ENCODE assay signal across 9 cellular contexts in genomic region chr19:45526143-45526542, GRCh38. TPM values are rescaled to one million over a fixed set of nuclear protein-coding genes. Genes with fewer than 3 reads are reported as not detected.
DNase-seq lines count a peak whose midpoint lies in the region; ATAC-seq lines count a peak whose summit lies in the region.
"Had no signal": no experiment of that assay in that cellular context is flagged by ENCODE, and none has a peak within 500 bp of the region (broad histone marks: within the 10 kb centered on the region; RNA-seq: fewer than 3 reads in every experiment).

No MANE protein-coding gene starts in this region.

- H3K9me3 Mint-ChIP-seq in naive thymus-derived CD8-positive, alpha-beta T cell: no peaks in the 10 kb centered on the region

- no peak overlapping the region for H3K4me3 Mint-ChIP-seq in naive thymus-derived CD8-positive, alpha-beta T cell

- POLR2A ChIA-PET in naive thymus-derived CD8-positive, alpha-beta T cell (lab: Charles Lee): interaction anchor here (0.8 to 1.8 kb wide), 3 partner anchors 10 to 32 kb away, joined by 4 to 7 read pairs (median 4); no protein-coding TSS in a partner anchor

- ATAC-seq in naive thymus-derived CD8-positive, alpha-beta T cell: no peak
- ATAC-seq in GM19397 (IDR thresholded peaks at IDR 0.05; ENCODE audit: unreplicated experiment) (no peak), HG02763 (IDR thresholded peaks at IDR 0.05; ENCODE audit: unreplicated experiment) (no peak)

- peaks cover 0 to 47% (median 2%) of the 10 kb centered on the region in 3 donors for H3K36me3 Mint-ChIP-seq in naive thymus-derived CD8-positive, alpha-beta T cell

- H3K27ac ChIP-seq in cingulate gyrus (ENCODE audit: low read depth, low read length): peak overlapping the region; percentile 14
- H3K27ac ChIP-seq: epithelial cell of prostate had no signal

- H3K27me3 Mint-ChIP-seq in naive thymus-derived CD8-positive, alpha-beta T cell: no peaks in the 10 kb centered on the region

- H3K4me1 Mint-ChIP-seq in naive thymus-derived CD8-positive, alpha-beta T cell: peaks cover 10 to 31% (median 25%) of the 10 kb centered on the region in 4 donors

- DNase-seq in EH (ENCODE audit: low read depth): peak; percentile 85
- DNase-seq in NCI-H2171 (lab: John Stamatoyannopoulos, UW): peak; percentile 70
- DNase-seq in medulla oblongata (ENCODE audit: extremely low spot score): peak; percentile 79
- no peak for DNase-seq in stimulated activated CD4-positive, alpha-beta T cell treated with anti-CD3 and anti-CD28 coated beads, Interleukin-2, amount 100 ng/mL, for 24 hours
- no peak for DNase-seq in naive thymus-derived CD8-positive, alpha-beta T cell

- peak overlapping the region in 2 of 10 donors; percentile 43 to 71 for H3K27ac Mint-ChIP-seq in naive thymus-derived CD8-positive, alpha-beta T cell

RNA-seq across cellular contexts. Expression of gene VASP, which starts 18.9 kb away (rescaled TPM):
- total RNA-seq in naive thymus-derived CD8-positive, alpha-beta T cell: 10 to 100 TPM; 72.0 to 72.1 TPM
- 10 to 100 TPM; 39.9 to 49.6 (median 49.0) TPM for polyA plus RNA-seq in naive thymus-derived CD8-positive, alpha-beta T cell

RNA-seq across cellular contexts. Expression of gene PPM1N, which starts 27.9 kb away (rescaled TPM):
- 10 to 100 TPM; 12.4 to 15.6 TPM for total RNA-seq in naive thymus-derived CD8-positive, alpha-beta T cell
- 1 to 10 TPM; 7.2 to 8.7 (median 7.7) TPM for polyA plus RNA-seq in naive thymus-derived CD8-positive, alpha-beta T cell

RNA-seq across cellular contexts. Expression of gene RTN2, which starts 29.3 kb away (rescaled TPM):
- total RNA-seq in naive thymus-derived CD8-positive, alpha-beta T cell: 1 to 10 TPM; 1.0 to 1.8 TPM
- under 1 TPM in 2 of 3 donors, not detected in 1; 0.27 to 0.41 TPM for polyA plus RNA-seq in naive thymus-derived CD8-positive, alpha-beta T cell

RNA-seq across cellular contexts. Expression of gene FOSB, which starts 58.3 kb away (rescaled TPM):
- total RNA-seq in naive thymus-derived CD8-positive, alpha-beta T cell: 1 to 10 TPM; 3.5 TPM
- polyA plus RNA-seq in naive thymus-derived CD8-positive, alpha-beta T cell: 10 to 100 TPM; 10.2 to 11.4 (median 11.0) TPM

RNA-seq across cellular contexts. Expression of gene OPA3, which starts 58.5 kb away (rescaled TPM):
- total RNA-seq in naive thymus-derived CD8-positive, alpha-beta T cell: 10 to 100 TPM in 1 of 2 experiments, 1 to 10 TPM in 1; 8.8 to 10.6 TPM
- 10 to 100 TPM in 2 of 3 donors, 1 to 10 TPM in 1; 7.5 to 25.3 (median 13.2) TPM for polyA plus RNA-seq in naive thymus-derived CD8-positive, alpha-beta T cell

Comparison
In these comparisons a context has a peak if more than half of its experiments do, and no peak if none do; other contexts are left out.
1. DNase-seq: peak in EH (single experiment), NCI-H2171 (single experiment) and medulla oblongata (single experiment); none in stimulated activated CD4-positive, alpha-beta T cell treated with anti-CD3 and anti-CD28 coated beads, Interleukin-2, amount 100 ng/mL, for 24 hours (0 of 2) and naive thymus-derived CD8-positive, alpha-beta T cell (0 of 10).